ENCODE assay signal across 19 cellular contexts in genomic region chrX:1487401-1487800, GRCh38. TPM values are rescaled to one million over a fixed set of nuclear protein-coding genes. Genes with fewer than 3 reads are reported as not detected.
DNase-seq lines count a peak whose midpoint lies in the region; ATAC-seq, FAIRE-seq and TF ChIP-seq lines count a peak whose summit lies in the region.
"Had no signal": no experiment of that assay in that cellular context is flagged by ENCODE, and none has a peak within 500 bp of the region (broad histone marks: within the 10 kb centered on the region; RNA-seq: fewer than 3 reads in every experiment).

No MANE protein-coding gene starts in this region.

- no peak for TF ChIP-seq POLR2A in K562 (conservative IDR thresholded peaks at IDR 0.05)

- H3K27ac Mint-ChIP-seq in activated CD4-positive, alpha-beta T cell treated with anti-CD3 and anti-CD28 coated beads, Interleukin-2, amount 10 ng/mL, durations not matched to agents 7 days and 5 days = no peak overlapping the region
- H3K27ac Mint-ChIP-seq: type B pancreatic cell had no signal

- no peaks in the 10 kb centered on the region for H3K9me1 ChIP-seq in K562 (ENCODE audit: control insufficient read depth, insufficient read depth, low read length)

- no TSS peak for BruUV-seq in K562 (replicated peaks; lab: Mats Ljungman, UMichigan)

- 81% methylated on average over 5 of the region's 5 CpGs for WGBS in K562 (ENCODE audit: insufficient coverage, low coverage, missing lambda C conversion rate)

- DNase-seq in activated CD4-positive, alpha-beta T cell treated with anti-CD3 and anti-CD28 coated beads, Interleukin-2, amount 10 ng/mL, durations not matched to agents 7 days and 5 days = peak; percentile 3
- no peak for DNase-seq in activated CD4-positive, alpha-beta T cell treated with anti-CD3 and anti-CD28 coated beads for 1 hour
- DNase-seq in DND-41 (peak; percentile 4), K562 (ENCODE audit: extremely low read depth in 1 of 4, low spot score in 3 of 4) (no peak)
- DNase-seq: amniotic stem cell; Calu3; MM.1S; NCI-H2081 treated with DMSO at 0.1 percent for 48 hours; NCI-H774; stimulated activated CD4-positive, alpha-beta T cell treated with anti-CD3 and anti-CD28 coated beads, Interleukin-1b, Interleukin-23, amount 100 ng/mL, for 48 hours had no signal

- H3K4me2 ChIP-seq in DND-41 (ENCODE audit: insufficient read depth, low read length) (no peak overlapping the region), K562 (ENCODE audit: insufficient read depth, low read length) (no peak overlapping the region), parathyroid adenoma (ENCODE audit: low read length) (no peak overlapping the region)

- H3K79me2 ChIP-seq in DND-41 (ENCODE audit: insufficient read depth, low read length) (peaks cover 73% of the 10 kb centered on the region), K562 (ENCODE audit: control insufficient read depth, insufficient read depth, low read length) (no peaks in the 10 kb centered on the region), parathyroid adenoma (no peaks in the 10 kb centered on the region)

- peaks cover 10% of the 10 kb centered on the region for H3K9me3 Mint-ChIP-seq in activated CD4-positive, alpha-beta T cell treated with anti-CD3 and anti-CD28 coated beads, Interleukin-2, amount 10 ng/mL, durations not matched to agents 7 days and 5 days
- H3K9me3 Mint-ChIP-seq: type B pancreatic cell had no signal

- H3K27ac ChIP-seq in DND-41 (ENCODE audit: low read length) = peak overlapping the region; percentile 61
- no peak overlapping the region for H3K27ac ChIP-seq in K562 (ENCODE audit: extremely low read depth, low read depth, low read length)
- H3K27ac ChIP-seq in parathyroid adenoma = peak overlapping the region; percentile 75
- H3K27ac ChIP-seq: epithelial cell of prostate had no signal

- H3K9ac ChIP-seq in DND-41 (ENCODE audit: low read depth, low read length) (no peak overlapping the region), K562 (ENCODE audit: insufficient read depth in 1 of 2, low read depth in 2 of 2, low read length in 2 of 2) (no peak overlapping the region), parathyroid adenoma (no peak overlapping the region)

- H2AFZ ChIP-seq in DND-41 (ENCODE audit: low read depth, low read length) (no peak overlapping the region), K562 (ENCODE audit: low read depth, low read length) (peak overlapping the region; percentile 68; the same call in 1 of the 2 replicates), parathyroid adenoma (no peak overlapping the region)

- peaks cover 72% of the 10 kb centered on the region for H3K36me3 ChIP-seq in DND-41 (ENCODE audit: insufficient read depth, low read length)
- H3K36me3 ChIP-seq in K562 (ENCODE audit: control insufficient read depth, insufficient read depth, low read length) = no peaks in the 10 kb centered on the region
- no peaks in the 10 kb centered on the region for H3K36me3 ChIP-seq in parathyroid adenoma (ENCODE audit: control insufficient read depth, insufficient read depth, low read length)

- in situ Hi-C loops in K562 (cut with MboI) = no loop called here

- H3K9me3 ChIP-seq in DND-41 (ENCODE audit: insufficient read depth, low read length, severe bottlenecking) (no peaks in the 10 kb centered on the region), K562 (replicated peaks; ENCODE audit: control insufficient read depth, insufficient read depth, low read depth, low read length) (0 out of 2 replicates have a peak, but pooled peaks cover 2% of the 10 kb centered on the region), parathyroid adenoma (ENCODE audit: control insufficient read depth, low read length) (no peaks in the 10 kb centered on the region)

- H3K36me3 Mint-ChIP-seq in activated CD4-positive, alpha-beta T cell treated with anti-CD3 and anti-CD28 coated beads, Interleukin-2, amount 10 ng/mL, durations not matched to agents 7 days and 5 days (ENCODE audit: low read depth) = peaks cover 76% of the 10 kb centered on the region
- H3K36me3 Mint-ChIP-seq: type B pancreatic cell had no signal

- TF ChIP-seq RAD21 in K562 (CRISPR knock-in tag; conservative IDR thresholded peaks at IDR 0.05 in 1 of 2, IDR thresholded peaks at IDR 0.05 in 1 of 2) = no peak

- TF ChIP-seq EP300 in K562 (IDR thresholded peaks at IDR 0.05; ENCODE audit: low read length) = no peak

- POLR2A ChIA-PET in activated CD4-positive, alpha-beta T cell treated with anti-CD3 and anti-CD28 coated beads, Interleukin-2, amount 10 ng/mL, durations not matched to agents 7 days and 5 days (lab: Charles Lee) = no interaction called here
- POLR2A ChIA-PET in K562 (lab: Yijun Ruan, JAX) = no interaction called here

- ATAC-seq in DND-41 (ENCODE audit: insufficient read depth, low read depth) (no peak), K562 (no peak), GM21825 (IDR thresholded peaks at IDR 0.05; ENCODE audit: unreplicated experiment) (no peak), HG02610 (IDR thresholded peaks at IDR 0.05; ENCODE audit: unreplicated experiment) (no peak), GM18873 (IDR thresholded peaks at IDR 0.05; ENCODE audit: low FRiP score, unreplicated experiment) (no peak)

- no peaks in the 10 kb centered on the region for H3K27me3 Mint-ChIP-seq in activated CD4-positive, alpha-beta T cell treated with anti-CD3 and anti-CD28 coated beads, Interleukin-2, amount 10 ng/mL, durations not matched to agents 7 days and 5 days

- no peak overlapping the region for H3K4me3 Mint-ChIP-seq in activated CD4-positive, alpha-beta T cell treated with anti-CD3 and anti-CD28 coated beads, Interleukin-2, amount 10 ng/mL, durations not matched to agents 7 days and 5 days
- H3K4me3 Mint-ChIP-seq: type B pancreatic cell had no signal

- FAIRE-seq in K562 (lab: Jason Lieb, UNC) = no peak
- FAIRE-seq: GM18507 had no signal

- TF ChIP-seq CTCF in DND-41 (IDR thresholded peaks at IDR 0.05; ENCODE audit: borderline replicate concordance, extremely low read depth, low read length, poor library complexity, severe bottlenecking) = no peak
- TF ChIP-seq CTCF in K562 (IDR thresholded peaks at IDR 0.05 in 2 of 3, conservative IDR thresholded peaks at IDR 0.05 in 1 of 3; ENCODE audit: insufficient read depth in 2 of 3, low read depth in 1 of 3, low read length in 3 of 3) = no peak
- no peak for TF ChIP-seq CTCF in parathyroid adenoma (IDR thresholded peaks at IDR 0.05)

- CTCF ChIA-PET in activated CD4-positive, alpha-beta T cell treated with anti-CD3 and anti-CD28 coated beads, Interleukin-2, amount 10 ng/mL, durations not matched to agents 7 days and 5 days (lab: Charles Lee) = no interaction called here
- CTCF ChIA-PET in K562 (lab: Yijun Ruan, JAX; ENCODE audit: low intra/inter-chr PET ratio) = no interaction called here

- H3K27me3 ChIP-seq in DND-41 (ENCODE audit: insufficient read depth, low read length, poor library complexity) (no peaks in the 10 kb centered on the region), K562 (ENCODE audit: control insufficient read depth in 2 of 2, insufficient read depth in 2 of 2, low read length in 2 of 2) (no peaks in the 10 kb centered on the region), parathyroid adenoma (ENCODE audit: control insufficient read depth, insufficient read depth, low read length) (no peaks in the 10 kb centered on the region)

- peaks cover 52% of the 10 kb centered on the region for H3K4me1 Mint-ChIP-seq in activated CD4-positive, alpha-beta T cell treated with anti-CD3 and anti-CD28 coated beads, Interleukin-2, amount 10 ng/mL, durations not matched to agents 7 days and 5 days

- no peak overlapping the region for H3K4me3 ChIP-seq in DND-41 (ENCODE audit: low read depth in 1 of 2, low read length in 2 of 2)
- no peak overlapping the region for H3K4me3 ChIP-seq in K562
- no peak overlapping the region for H3K4me3 ChIP-seq in parathyroid adenoma (ENCODE audit: low read depth, low read length)

- H3K4me1 ChIP-seq in DND-41 (ENCODE audit: insufficient read depth, low read length) (peaks cover 35% of the 10 kb centered on the region), K562 (replicated peaks in 1 of 2; ENCODE audit: control insufficient read depth in 2 of 2, insufficient read depth in 2 of 2, low read length in 2 of 2) (peaks cover 0 to 5% of the 10 kb centered on the region in 2 experiments; a peak in 3 of 5 replicates), parathyroid adenoma (no peaks in the 10 kb centered on the region)

- intact Hi-C loops in K562 (cut with micrococcal nuclease) = no loop called here

- H4K20me1 ChIP-seq in DND-41 (ENCODE audit: insufficient read depth, low read length) = peaks cover 28% of the 10 kb centered on the region
- H4K20me1 ChIP-seq in K562 (replicated peaks; ENCODE audit: control insufficient read depth, insufficient read depth, low read length) = no peaks in the 10 kb centered on the region

RNA-seq across cellular contexts. Expression of gene ASMTL, which starts 34.7 kb away (rescaled TPM):
- 10 to 100 TPM; 30.7 to 33.9 TPM for total RNA-seq in activated CD4-positive, alpha-beta T cell treated with anti-CD3 and anti-CD28 coated beads, Interleukin-2, amount 10 ng/mL, durations not matched to agents 7 days and 5 days
- 21.1 and 30.0 TPM in 2 replicates for total RNA-seq in K562 (2011; cell fraction: chromatin; rRNA removed; ENCODE audit: low replicate concordance)
- total RNA-seq in K562 (2011; cell fraction: nucleolus; rRNA removed) = 19.0 and 21.1 TPM in 2 replicates
- 16.6 and 25.3 TPM in 2 replicates for total RNA-seq in K562 (2011; cell fraction: nucleoplasm; rRNA removed)
- total RNA-seq in K562 (2014; rRNA removed) (11.8 and 12.2 TPM in 2 replicates), K562 (2014; rRNA removed; fragmentation: Illumina TruSeq; extraction: Trizol) (3.9 and 4.4 TPM in 2 replicates), K562 (2015; rRNA removed; fragmentation: Illumina TruSeq; extraction: Trizol) (7.1 and 8.2 TPM in 2 replicates), K562 (2021) (18.0 and 20.6 TPM in 2 replicates)
- polyA plus RNA-seq in K562 (2011; rRNA removed) (7.8 and 13.9 TPM in 2 replicates), K562 (2014; fragmentation: Illumina TruSeq; extraction: Trizol) (7.6 and 11.9 TPM in 2 replicates), K562 (2014; fragmentation: Nextera tagmentation; extraction: Ambion mirVana) (1 to 10 TPM in 1 of 2 experiments, under 1 TPM in 1; 0.56 to 1.2 TPM), K562 (2014; rRNA removed) (17.1 and 20.3 TPM in 2 replicates)
- 11.3 and 16.3 TPM in 2 replicates for polyA plus RNA-seq in K562 (2011; cell fraction: cytosol; rRNA removed)
- polyA plus RNA-seq in K562 (2011; cell fraction: nucleus; rRNA removed) = 15.2 and 17.1 TPM in 2 replicates
- polyA plus RNA-seq in K562 (2012) = 12.1 and 26.9 TPM in 2 replicates
- 5.0 and 5.6 TPM in 2 replicates for polyA minus RNA-seq in K562 (2011; rRNA and poly(A)+ RNA removed)
- 6.2 and 11.7 TPM in 2 replicates for polyA minus RNA-seq in K562 (2011; cell fraction: cytosol; rRNA and poly(A)+ RNA removed)
- 5.3 and 7.9 TPM in 2 replicates for polyA minus RNA-seq in K562 (2011; cell fraction: nucleus; rRNA and poly(A)+ RNA removed)

RNA-seq across cellular contexts. Expression of gene P2RY8, which starts 49.6 kb away (rescaled TPM):
- total RNA-seq in activated CD4-positive, alpha-beta T cell treated with anti-CD3 and anti-CD28 coated beads, Interleukin-2, amount 10 ng/mL, durations not matched to agents 7 days and 5 days = 100 to 1,000 TPM in 1 of 2 experiments, 10 to 100 TPM in 1; 99.1 to 107 TPM
- total RNA-seq in K562 (2011; cell fraction: chromatin; rRNA removed; ENCODE audit: low replicate concordance) = 0.12 TPM in 1 of 2 replicates, not detected in the other
- 0.50 TPM in 1 of 2 replicates, not detected in the other for total RNA-seq in K562 (2011; cell fraction: nucleolus; rRNA removed)
- total RNA-seq in K562 (2011; cell fraction: nucleoplasm; rRNA removed) = not detected in 2 replicates
- total RNA-seq in K562 (2014; rRNA removed) (0.08 and 0.09 TPM in 2 replicates), K562 (2014; rRNA removed; fragmentation: Illumina TruSeq; extraction: Trizol) (0.03 and 0.04 TPM in 2 replicates), K562 (2015; rRNA removed; fragmentation: Illumina TruSeq; extraction: Trizol) (0.57 and 0.69 TPM in 2 replicates), K562 (2021) (0.31 and 0.72 TPM in 2 replicates)
- polyA plus RNA-seq in K562 (2011; rRNA removed) (not detected in 2 replicates), K562 (2014; fragmentation: Illumina TruSeq; extraction: Trizol) (0.07 and 0.14 TPM in 2 replicates), K562 (2014; fragmentation: Nextera tagmentation; extraction: Ambion mirVana) (not detected), K562 (2014; rRNA removed) (0.04 and 0.07 TPM in 2 replicates)
- 0.03 and 0.06 TPM in 2 replicates for polyA plus RNA-seq in K562 (2011; cell fraction: cytosol; rRNA removed)
- polyA plus RNA-seq in K562 (2011; cell fraction: nucleus; rRNA removed) = 0.06 TPM in 1 of 2 replicates, not detected in the other
- polyA plus RNA-seq in K562 (2012) = 0.65 and 4.6 TPM in 2 replicates
- not detected in 2 replicates for polyA minus RNA-seq in K562 (2011; rRNA and poly(A)+ RNA removed)
- polyA minus RNA-seq in K562 (2011; cell fraction: cytosol; rRNA and poly(A)+ RNA removed) = not detected in 2 replicates
- not detected in 2 replicates for polyA minus RNA-seq in K562 (2011; cell fraction: nucleus; rRNA and poly(A)+ RNA removed)
- total RNA-seq: Calu3, chondrocyte, kidney epithelial cell had no signal

Comparison
In these comparisons a context has a peak if more than half of its experiments do, and no peak if none do; other contexts are left out.
1. DNase-seq: peak in activated CD4-positive, alpha-beta T cell treated with anti-CD3 and anti-CD28 coated beads, Interleukin-2, amount 10 ng/mL, durations not matched to agents 7 days and 5 days (single experiment) and DND-41 (single experiment); none in activated CD4-positive, alpha-beta T cell treated with anti-CD3 and anti-CD28 coated beads for 1 hour (single experiment) and K562 (0 of 4).
2. RNA of gene P2RY8, which starts 49.6 kb away (total RNA-seq): 99.1 to 107 TPM in activated CD4-positive, alpha-beta T cell treated with anti-CD3 and anti-CD28 coated beads, Interleukin-2, amount 10 ng/mL, durations not matched to agents 7 days and 5 days; 0.03 to 0.72 TPM in K562; every median in the first group is over 10 times any median in the second.